ENCODE assay signal across 8 cellular contexts in the genomic region with DNA sequence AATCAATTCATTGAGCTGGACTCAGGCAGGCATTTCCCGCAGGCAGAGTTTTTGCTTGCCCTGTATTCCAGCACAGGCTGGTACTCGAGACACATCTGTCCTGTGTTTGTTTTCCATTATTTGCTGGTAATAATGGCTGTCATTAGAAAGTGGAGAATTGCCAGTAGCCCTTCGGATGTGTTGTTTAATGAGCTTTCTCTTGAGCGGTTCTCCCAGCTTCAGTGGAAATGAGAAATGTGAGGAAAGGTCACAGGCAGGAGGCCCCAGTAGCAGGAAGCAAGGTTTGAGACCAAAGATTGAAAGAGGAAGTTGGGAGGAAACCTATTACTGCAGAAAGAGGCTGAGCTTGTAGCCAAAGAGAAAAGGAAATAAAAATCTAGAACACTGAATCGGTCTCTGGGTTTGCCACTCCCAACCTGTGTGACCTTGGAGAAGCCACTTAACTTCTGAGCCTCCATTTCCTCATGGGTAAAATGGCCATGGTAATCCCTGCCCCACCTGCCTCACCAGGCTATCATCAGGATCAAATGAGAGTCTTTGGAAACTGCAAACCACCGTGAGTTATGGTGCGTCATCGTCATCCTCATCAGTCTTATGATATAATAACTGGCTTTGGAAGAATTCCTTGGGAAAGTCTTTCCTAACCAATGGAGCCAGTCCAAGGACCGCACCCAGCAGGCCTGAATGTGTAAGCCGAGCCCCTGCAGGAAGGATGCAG.
DNase-seq lines count a peak whose midpoint lies in the region; ATAC-seq and TF ChIP-seq lines count a peak whose summit lies in the region.

No MANE protein-coding gene starts in this region.

- TF ChIP-seq CTCF in Panc1 (IDR thresholded peaks at IDR 0.05) (no peak), dorsolateral prefrontal cortex (IDR thresholded peaks at IDR 0.05 in 54 of 56, conservative IDR thresholded peaks at IDR 0.05 in 2 of 56; ENCODE audit: low read depth in 1 of 56, partially characterized antibody in 56 of 56) (no peak), nephron progenitor cell (IDR thresholded peaks at IDR 0.05) (no peak)

- no peak overlapping the region for H3K4me3 Mint-ChIP-seq in nephron progenitor cell

- H3K36me3 ChIP-seq in Panc1 (ENCODE audit: control insufficient read depth, insufficient read depth, low read length), result no peaks in the 10 kb centered on the region

- H3K4me3 ChIP-seq in Panc1 (ENCODE audit: low read depth in 2 of 2, low read length in 2 of 2), result no peak overlapping the region
- no peak overlapping the region for H3K4me3 ChIP-seq in dorsolateral prefrontal cortex

- ATAC-seq in Panc1, result peak; percentile 24; the same call in 1 of the 2 replicates

- CTCF ChIA-PET in Panc1 (lab: Charles Lee), result no interaction called here

- H3K9me3 ChIP-seq in Panc1 (ENCODE audit: control insufficient read depth, insufficient read depth, low read depth, low read length), result no peaks in the 10 kb centered on the region

- POLR2A ChIA-PET in Panc1 (lab: Charles Lee), result no interaction called here

- intact Hi-C loops in Panc1 (cut with micrococcal nuclease; ENCODE audit: unreplicated experiment), result no loop called here
- intact Hi-C loops in dorsolateral prefrontal cortex (cut with DNase I), result no loop called here

- H3K4me1 Mint-ChIP-seq in nephron progenitor cell, result peaks cover 34% of the 10 kb centered on the region

- H3K27me3 ChIP-seq in Panc1 (ENCODE audit: control insufficient read depth, insufficient read depth, low read length) (no peaks in the 10 kb centered on the region), dorsolateral prefrontal cortex (peaks cover 0 to 4% (median 0%) of the 10 kb centered on the region in 45 donors)

- DNase-seq in AG08395 (ENCODE audit: low spot score) (peak; percentile 94), HPDE6-E6E7 (ENCODE audit: extremely low spot score) (peak; percentile 89), Panc1 (ENCODE audit: low read depth, low spot score) (peak; percentile 52), dorsolateral prefrontal cortex (no peak), nephron progenitor cell (no peak), activated gamma-delta T cell treated with Interleukin-2 at 50 U/mL for 16 hours (no peak)
- no peak for DNase-seq in NK-92 treated with Interleukin-12 subunit alpha and Interleukin-12 subunit beta, amount 100 ng/mL, for 24 hours (lab: John Stamatoyannopoulos, UW)
- DNase-seq in activated CD4-positive, alpha-beta T cell treated with anti-CD3 and anti-CD28 coated beads, Interleukin-2, amount 50 U/mL, for 4 hours, result no peak

- H3K27ac ChIP-seq in Panc1 (ENCODE audit: low read length) (no peak overlapping the region), dorsolateral prefrontal cortex (peak overlapping the region in 30 of 59 donors; percentile 1 to 67 (median 30))

- peaks cover 25% of the 10 kb centered on the region for H3K36me3 Mint-ChIP-seq in nephron progenitor cell (ENCODE audit: low read depth)

- peak overlapping the region; percentile 58 for H3K27ac Mint-ChIP-seq in nephron progenitor cell

- H3K9me3 Mint-ChIP-seq in nephron progenitor cell, result no peaks in the 10 kb centered on the region

- H3K4me1 ChIP-seq in Panc1 (ENCODE audit: control insufficient read depth, insufficient read depth, low read length), result no peaks in the 10 kb centered on the region

- no TSS peak for BruUV-seq in Panc1 (replicated peaks; lab: Mats Ljungman, UMichigan)

- in situ Hi-C loops in Panc1 (cut with HindIII; ENCODE audit: low pct_unique_long_range_greater_than_20kb, low sequenced_read_pairs), result no loop called here

- no peaks in the 10 kb centered on the region for H3K27me3 Mint-ChIP-seq in nephron progenitor cell (ENCODE audit: low read depth, poor library complexity)

Comparison
In these comparisons a context has a peak if more than half of its experiments do, and no peak if none do; other contexts are left out.
1. DNase-seq: peak in AG08395 (single experiment), HPDE6-E6E7 (single experiment) and Panc1 (single experiment); none in dorsolateral prefrontal cortex (0 of 10), nephron progenitor cell (single experiment), NK-92 treated with Interleukin-12 subunit alpha and Interleukin-12 subunit beta, amount 100 ng/mL, for 24 hours (single experiment), activated gamma-delta T cell treated with Interleukin-2 at 50 U/mL for 16 hours (single experiment) and activated CD4-positive, alpha-beta T cell treated with anti-CD3 and anti-CD28 coated beads, Interleukin-2, amount 50 U/mL, for 4 hours (0 of 2).